11 cellular contexts compared by ENCODE assay signal in the genomic region with DNA sequence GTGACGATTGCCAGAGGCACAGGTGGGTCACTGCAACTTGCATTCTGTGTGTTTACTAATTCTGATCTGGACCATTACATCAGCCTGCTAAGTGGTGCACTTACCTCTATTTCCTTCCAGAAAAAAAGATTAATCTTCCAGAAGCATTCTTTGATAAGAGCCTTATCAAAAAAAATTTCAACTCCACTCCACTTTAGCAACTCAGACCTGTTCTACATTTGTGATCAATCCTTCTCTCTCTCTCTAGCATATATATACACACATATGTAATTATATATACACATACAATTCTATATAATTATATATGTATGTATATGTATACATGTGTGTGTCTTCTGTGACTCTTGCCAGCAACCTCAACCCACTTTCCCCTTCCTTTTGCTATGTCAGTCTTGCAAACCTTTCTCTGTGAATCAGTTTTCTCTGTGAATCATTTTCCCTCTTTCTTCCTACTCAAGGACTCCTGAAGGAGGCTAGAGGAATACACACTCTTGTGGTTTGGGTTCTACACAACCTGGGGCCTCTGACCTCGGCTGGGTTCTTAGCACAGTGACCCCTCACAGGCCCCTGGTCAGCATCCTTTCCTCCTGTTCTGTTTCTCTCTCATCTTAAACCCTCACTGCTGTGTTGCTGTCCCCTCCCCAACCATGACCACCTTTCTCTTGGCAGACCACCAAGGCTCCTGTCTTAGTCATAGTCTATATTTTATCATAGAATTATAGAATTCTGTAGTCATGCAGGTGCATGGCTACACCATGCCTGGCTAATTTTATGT.
DNase-seq lines count a peak whose midpoint lies in the region; ATAC-seq, FAIRE-seq and TF ChIP-seq lines count a peak whose summit lies in the region.
"Had no signal": no experiment of that assay in that cellular context is flagged by ENCODE, and none has a peak within 500 bp of the region (broad histone marks: within the 10 kb centered on the region; RNA-seq: fewer than 3 reads in every experiment).

No MANE protein-coding gene starts in this region.

- POLR2A ChIA-PET in activated CD4-positive, alpha-beta T cell treated with anti-CD3 and anti-CD28 coated beads, Interleukin-2, amount 10 ng/mL, durations not matched to agents 7 days and 5 days (lab: Charles Lee), result no interaction called here

- H3K4me1 ChIP-seq in astrocyte (ENCODE audit: insufficient read depth, low read length), result peaks cover 38% of the 10 kb centered on the region

- CTCF ChIA-PET in activated CD4-positive, alpha-beta T cell treated with anti-CD3 and anti-CD28 coated beads, Interleukin-2, amount 10 ng/mL, durations not matched to agents 7 days and 5 days (lab: Charles Lee), result interaction anchor here (1.0 kb wide), 1 partner anchor 10 kb away, joined by 3 read pairs; no protein-coding TSS in a partner anchor

- peak overlapping the region; percentile 44 for H3K4me2 ChIP-seq in astrocyte (ENCODE audit: low read length)

- peaks cover 2% of the 10 kb centered on the region for H3K36me3 Mint-ChIP-seq in activated CD4-positive, alpha-beta T cell treated with anti-CD3 and anti-CD28 coated beads, Interleukin-2, amount 10 ng/mL, durations not matched to agents 7 days and 5 days (ENCODE audit: low read depth)
- peaks cover 4% of the 10 kb centered on the region for H3K36me3 Mint-ChIP-seq in astrocyte (ENCODE audit: low read depth, unreplicated experiment)

- no peaks in the 10 kb centered on the region for H3K27me3 ChIP-seq in astrocyte (ENCODE audit: insufficient read depth, low read length)

- DNase-seq in activated CD4-positive, alpha-beta T cell treated with anti-CD3 and anti-CD28 coated beads, Interleukin-2, amount 10 ng/mL, durations not matched to agents 7 days and 5 days, result no peak
- DNase-seq in activated CD4-positive, alpha-beta T cell treated with anti-CD3 and anti-CD28 coated beads for 1 hour, result no peak
- DNase-seq in astrocyte (ENCODE audit: low read depth) (peak; percentile 36), kidney tubule cell (ENCODE audit: low spot score) (peak; percentile 78), substantia nigra (lab: John Stamatoyannopoulos, UW) (peak in 1 of 49 donors; percentile 18), NCI-H146 treated with DMSO at 0.1 percent for 48 hours (lab: John Stamatoyannopoulos, UW; ENCODE audit: unreplicated experiment) (no peak), Ammon's horn (ENCODE audit: low spot score) (no peak)
- DNase-seq: effector CD4-positive, alpha-beta T cell; immature natural killer cell; stimulated activated CD4-positive, alpha-beta T cell treated with anti-CD3 and anti-CD28 coated beads, Interleukin-12 subunit alpha, Interleukin-12 subunit beta, amount 100 ng/mL, for 4 hours had no signal

- no peaks in the 10 kb centered on the region for H3K27me3 Mint-ChIP-seq in activated CD4-positive, alpha-beta T cell treated with anti-CD3 and anti-CD28 coated beads, Interleukin-2, amount 10 ng/mL, durations not matched to agents 7 days and 5 days
- no peaks in the 10 kb centered on the region for H3K27me3 Mint-ChIP-seq in astrocyte (ENCODE audit: low read depth, unreplicated experiment)

- no peak overlapping the region for H3K4me3 ChIP-seq in astrocyte (ENCODE audit: insufficient read depth, low read depth, low read length)

- H3K36me3 ChIP-seq in astrocyte (ENCODE audit: insufficient read depth, low read length), result no peaks in the 10 kb centered on the region

- peak overlapping the region; percentile 42 for H3K27ac ChIP-seq in astrocyte (ENCODE audit: low read depth, low read length)
- H3K27ac ChIP-seq in substantia nigra (ENCODE audit: low read depth, low read length, poor library complexity, severe bottlenecking), result peak overlapping the region; percentile 52

- no peaks in the 10 kb centered on the region for H3K9me3 ChIP-seq in astrocyte (ENCODE audit: insufficient read depth, low read depth, low read length)

- H4K20me1 ChIP-seq in astrocyte (ENCODE audit: insufficient read depth, low read length), result no peaks in the 10 kb centered on the region

- no peak for TF ChIP-seq CTCF in astrocyte (IDR thresholded peaks at IDR 0.05; ENCODE audit: insufficient read depth, low read depth, low read length)

- H3K27ac Mint-ChIP-seq in activated CD4-positive, alpha-beta T cell treated with anti-CD3 and anti-CD28 coated beads, Interleukin-2, amount 10 ng/mL, durations not matched to agents 7 days and 5 days, result peak overlapping the region; percentile 42
- peak overlapping the region; percentile 91 for H3K27ac Mint-ChIP-seq in astrocyte (ENCODE audit: unreplicated experiment)
- H3K27ac Mint-ChIP-seq: immature natural killer cell had no signal

- no peak overlapping the region for H3K4me3 Mint-ChIP-seq in activated CD4-positive, alpha-beta T cell treated with anti-CD3 and anti-CD28 coated beads, Interleukin-2, amount 10 ng/mL, durations not matched to agents 7 days and 5 days
- no peak overlapping the region for H3K4me3 Mint-ChIP-seq in astrocyte (ENCODE audit: unreplicated experiment)
- H3K4me3 Mint-ChIP-seq: immature natural killer cell had no signal

- peaks cover 21% of the 10 kb centered on the region for H3K4me1 Mint-ChIP-seq in activated CD4-positive, alpha-beta T cell treated with anti-CD3 and anti-CD28 coated beads, Interleukin-2, amount 10 ng/mL, durations not matched to agents 7 days and 5 days
- peaks cover 41% of the 10 kb centered on the region for H3K4me1 Mint-ChIP-seq in astrocyte (ENCODE audit: low read depth, unreplicated experiment)

- no peaks in the 10 kb centered on the region for H3K79me2 ChIP-seq in astrocyte (ENCODE audit: insufficient read depth, low read length)

- FAIRE-seq in astrocyte (lab: Jason Lieb, UNC), result no peak

- H2AFZ ChIP-seq in astrocyte (ENCODE audit: low read depth, low read length), result no peak overlapping the region

- H3K9ac ChIP-seq in astrocyte (ENCODE audit: low read length), result no peak overlapping the region

- ATAC-seq in HG03442 (IDR thresholded peaks at IDR 0.05; ENCODE audit: unreplicated experiment), result no peak

- peaks cover 8% of the 10 kb centered on the region for H3K9me3 Mint-ChIP-seq in activated CD4-positive, alpha-beta T cell treated with anti-CD3 and anti-CD28 coated beads, Interleukin-2, amount 10 ng/mL, durations not matched to agents 7 days and 5 days
- H3K9me3 Mint-ChIP-seq in astrocyte (ENCODE audit: unreplicated experiment), result peaks cover 5% of the 10 kb centered on the region

Comparison
In these comparisons a context has a peak if more than half of its experiments do, and no peak if none do; other contexts are left out.
1. DNase-seq: peak in astrocyte (single experiment) and kidney tubule cell (single experiment); none in activated CD4-positive, alpha-beta T cell treated with anti-CD3 and anti-CD28 coated beads, Interleukin-2, amount 10 ng/mL, durations not matched to agents 7 days and 5 days (single experiment), activated CD4-positive, alpha-beta T cell treated with anti-CD3 and anti-CD28 coated beads for 1 hour (single experiment), NCI-H146 treated with DMSO at 0.1 percent for 48 hours (single experiment) and Ammon's horn (single experiment).